ENCODE assay signal across 3 cellular contexts in genomic region chr18:23636463-23636862, GRCh38. TPM values are rescaled to one million over a fixed set of nuclear protein-coding genes. Genes with fewer than 3 reads are reported as not detected.
"Had no signal": no experiment of that assay in that cellular context is flagged by ENCODE, and none has a peak within 500 bp of the region (broad histone marks: within the 10 kb centered on the region; RNA-seq: fewer than 3 reads in every experiment).

No MANE protein-coding gene starts in this region.

RNA-seq across cellular contexts. Expression of gene ANKRD29, which starts 26.2 kb away (rescaled TPM):
- total RNA-seq: activated CD4-positive, alpha-beta memory T cell treated with anti-CD3 and anti-CD28 coated beads for 36 hours; activated naive CD4-positive, alpha-beta T cell treated with anti-CD3 and anti-CD28 coated beads, Interleukin-2, amount 50 U/mL, for 72 hours; activated T-cell treated with anti-CD3 and anti-CD28 coated beads, Interleukin-2, amount 50 U/mL, for 4 hours had no signal
